In the genomic region with DNA sequence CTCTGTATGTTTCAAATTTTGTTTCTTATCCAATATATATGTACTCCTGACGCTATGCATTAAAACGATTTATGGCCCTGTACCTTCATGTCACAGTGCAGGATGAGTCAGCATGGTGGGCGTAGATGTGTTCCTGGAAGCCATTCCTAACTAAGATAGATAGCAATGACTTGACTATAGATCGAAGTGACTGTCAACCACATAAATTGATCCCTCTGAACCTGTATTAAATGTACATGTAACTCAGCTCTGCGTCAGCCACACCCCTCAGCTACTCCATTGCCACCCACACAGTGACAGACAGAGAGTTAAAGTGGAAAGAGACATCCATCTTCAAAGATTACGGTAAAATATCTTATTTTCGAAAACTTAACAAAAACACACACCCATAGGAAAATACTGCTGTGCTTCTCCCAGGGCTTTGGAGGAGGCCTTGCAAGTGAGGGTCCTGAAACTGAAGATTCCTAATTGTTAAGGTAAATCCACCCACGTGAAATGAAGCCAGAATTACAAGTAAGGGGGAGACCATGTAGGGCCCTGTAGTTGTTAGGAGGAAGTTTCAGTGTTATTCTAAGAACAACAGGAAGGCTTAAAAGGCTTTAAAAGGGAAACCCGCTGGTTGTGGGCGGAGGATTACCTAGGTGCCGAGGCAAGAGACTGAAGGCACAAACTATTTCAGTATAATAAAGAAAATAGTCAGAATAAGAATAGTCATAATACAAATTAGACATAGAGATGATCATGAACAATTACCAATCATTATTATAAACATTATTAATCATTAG, we compare ENCODE assay signal across 16 cellular contexts. TPM values are rescaled to one million over a fixed set of nuclear protein-coding genes. Genes with fewer than 3 reads are reported as not detected.
DNase-seq lines count a peak whose midpoint lies in the region; ATAC-seq and TF ChIP-seq lines count a peak whose summit lies in the region.
"Had no signal": no experiment of that assay in that cellular context is flagged by ENCODE, and none has a peak within 500 bp of the region (broad histone marks: within the 10 kb centered on the region; RNA-seq: fewer than 3 reads in every experiment).

No MANE protein-coding gene starts in this region.

- peaks cover 30% of the 10 kb centered on the region for H3K27me3 Mint-ChIP-seq in activated CD8-positive, alpha-beta memory T cell treated with anti-CD3 and anti-CD28 coated beads, Interleukin-2, amount 10 ng/mL, durations not matched to agents 7 days and 5 days
- H3K27me3 Mint-ChIP-seq in activated CD4-positive, alpha-beta memory T cell treated with anti-CD3 and anti-CD28 coated beads for 36 hours: no peaks in the 10 kb centered on the region
- H3K27me3 Mint-ChIP-seq in CD14-positive monocyte (ENCODE audit: low read depth in 3 of 3): peaks cover 9 to 23% (median 10%) of the 10 kb centered on the region in 3 donors

- peak; percentile 55 for DNase-seq in activated CD8-positive, alpha-beta memory T cell treated with anti-CD3 and anti-CD28 coated beads, Interleukin-2, amount 10 ng/mL, durations not matched to agents 7 days and 5 days
- DNase-seq in activated CD8-positive, alpha-beta memory T cell treated with anti-CD3 and anti-CD28 coated beads, Interleukin-2, amount 50 U/mL, for 4 hours: no peak
- peak; percentile 87 for DNase-seq in activated CD4-positive, alpha-beta memory T cell treated with anti-CD3 and anti-CD28 coated beads for 36 hours
- DNase-seq in erythroblast (lab: John Stamatoyannopoulos, UW) (peak; percentile 63 to 71), CD14-positive monocyte (ENCODE audit: low spot score) (no peak), cerebellar nuclear complex (lab: John Stamatoyannopoulos, UW) (no peak), lower leg skin (ENCODE audit: low spot score in 2 of 2) (no peak)
- no peak for DNase-seq in stimulated activated effector memory CD8-positive, alpha-beta T cell treated with anti-CD3 and anti-CD28 coated beads, Interleukin-12 subunit alpha, Interleukin-12 subunit beta, amount 100 ng/mL, for 72 hours (ENCODE audit: low spot score in 2 of 2)
- DNase-seq: DMS79, NCI-H2029 treated with DMSO at 0.1 percent for 48 hours, occipital lobe had no signal

- CTCF ChIA-PET in activated CD8-positive, alpha-beta memory T cell treated with anti-CD3 and anti-CD28 coated beads, Interleukin-2, amount 10 ng/mL, durations not matched to agents 7 days and 5 days (lab: Charles Lee): interaction anchor here (0.6 to 1.5 kb wide), 4 partner anchors 11 to 397 kb away, joined by 3 read pairs; partner anchors contain the start of genes C20orf202, FAM110A and RAD21L1
- CTCF ChIA-PET in activated CD4-positive, alpha-beta memory T cell treated with anti-CD3 and anti-CD28 coated beads for 36 hours (lab: Charles Lee): interaction anchor here (1.7 to 2.9 kb wide), 3 partner anchors 12 to 398 kb away, joined by 4 to 19 read pairs (median 5); no protein-coding TSS in a partner anchor

- no peak for TF ChIP-seq POLR2A in erythroblast (IDR thresholded peaks at IDR 0.05; ENCODE audit: low read length)
- TF ChIP-seq POLR2A in lower leg skin (IDR thresholded peaks at IDR 0.05): no peak

- H3K4me1 Mint-ChIP-seq in activated CD8-positive, alpha-beta memory T cell treated with anti-CD3 and anti-CD28 coated beads, Interleukin-2, amount 10 ng/mL, durations not matched to agents 7 days and 5 days: peaks cover 31% of the 10 kb centered on the region
- H3K4me1 Mint-ChIP-seq in activated CD4-positive, alpha-beta memory T cell treated with anti-CD3 and anti-CD28 coated beads for 36 hours (ENCODE audit: low read depth): peaks cover 33% of the 10 kb centered on the region
- H3K4me1 Mint-ChIP-seq in stimulated activated effector memory CD8-positive, alpha-beta T cell treated with anti-CD3 and anti-CD28 coated beads, Interleukin-12 subunit alpha, Interleukin-12 subunit beta, amount 100 ng/mL, for 72 hours: peaks cover 14% of the 10 kb centered on the region
- H3K4me1 Mint-ChIP-seq in CD14-positive monocyte: peaks cover 3% of the 10 kb centered on the region

- H3K27ac Mint-ChIP-seq in activated CD8-positive, alpha-beta memory T cell treated with anti-CD3 and anti-CD28 coated beads, Interleukin-2, amount 10 ng/mL, durations not matched to agents 7 days and 5 days: peak overlapping the region; percentile 81
- peak overlapping the region; percentile 84 for H3K27ac Mint-ChIP-seq in activated CD4-positive, alpha-beta memory T cell treated with anti-CD3 and anti-CD28 coated beads for 36 hours
- H3K27ac Mint-ChIP-seq in stimulated activated effector memory CD8-positive, alpha-beta T cell treated with anti-CD3 and anti-CD28 coated beads, Interleukin-12 subunit alpha, Interleukin-12 subunit beta, amount 100 ng/mL, for 72 hours: no peak overlapping the region
- H3K27ac Mint-ChIP-seq in CD14-positive monocyte: no peak overlapping the region

- ATAC-seq in activated CD8-positive, alpha-beta memory T cell treated with anti-CD3 and anti-CD28 coated beads, Interleukin-2, amount 10 ng/mL, durations not matched to agents 7 days and 5 days: peak; percentile 48
- peak; percentile 82 for ATAC-seq in stimulated activated effector memory CD8-positive, alpha-beta T cell treated with anti-CD3 and anti-CD28 coated beads, Interleukin-12 subunit alpha, Interleukin-12 subunit beta, amount 100 ng/mL, for 72 hours
- ATAC-seq: A549, SK-N-SH treated with all-trans-retinoic acid at 6 μM for 48 hours had no signal

- TF ChIP-seq CTCF in CD14-positive monocyte (IDR thresholded peaks at IDR 0.05) (no peak), lower leg skin (IDR thresholded peaks at IDR 0.05) (no peak)

- no peaks in the 10 kb centered on the region for H3K36me3 Mint-ChIP-seq in activated CD8-positive, alpha-beta memory T cell treated with anti-CD3 and anti-CD28 coated beads, Interleukin-2, amount 10 ng/mL, durations not matched to agents 7 days and 5 days
- no peaks in the 10 kb centered on the region for H3K36me3 Mint-ChIP-seq in activated CD4-positive, alpha-beta memory T cell treated with anti-CD3 and anti-CD28 coated beads for 36 hours
- H3K36me3 Mint-ChIP-seq in stimulated activated effector memory CD8-positive, alpha-beta T cell treated with anti-CD3 and anti-CD28 coated beads, Interleukin-12 subunit alpha, Interleukin-12 subunit beta, amount 100 ng/mL, for 72 hours: no peaks in the 10 kb centered on the region
- no peaks in the 10 kb centered on the region for H3K36me3 Mint-ChIP-seq in CD14-positive monocyte
- H3K36me3 Mint-ChIP-seq: IgD-negative memory B cell had no signal

- no peaks in the 10 kb centered on the region for H3K9me3 Mint-ChIP-seq in activated CD8-positive, alpha-beta memory T cell treated with anti-CD3 and anti-CD28 coated beads, Interleukin-2, amount 10 ng/mL, durations not matched to agents 7 days and 5 days (ENCODE audit: low read depth)
- no peaks in the 10 kb centered on the region for H3K9me3 Mint-ChIP-seq in activated CD4-positive, alpha-beta memory T cell treated with anti-CD3 and anti-CD28 coated beads for 36 hours
- H3K9me3 Mint-ChIP-seq in stimulated activated effector memory CD8-positive, alpha-beta T cell treated with anti-CD3 and anti-CD28 coated beads, Interleukin-12 subunit alpha, Interleukin-12 subunit beta, amount 100 ng/mL, for 72 hours: no peaks in the 10 kb centered on the region
- H3K9me3 Mint-ChIP-seq in CD14-positive monocyte: no peaks in the 10 kb centered on the region

- peak overlapping the region; percentile 16 for H3K4me3 Mint-ChIP-seq in activated CD8-positive, alpha-beta memory T cell treated with anti-CD3 and anti-CD28 coated beads, Interleukin-2, amount 10 ng/mL, durations not matched to agents 7 days and 5 days
- peak overlapping the region; percentile 54 for H3K4me3 Mint-ChIP-seq in activated CD4-positive, alpha-beta memory T cell treated with anti-CD3 and anti-CD28 coated beads for 36 hours
- H3K4me3 Mint-ChIP-seq in stimulated activated effector memory CD8-positive, alpha-beta T cell treated with anti-CD3 and anti-CD28 coated beads, Interleukin-12 subunit alpha, Interleukin-12 subunit beta, amount 100 ng/mL, for 72 hours: peak overlapping the region; percentile 8
- H3K4me3 Mint-ChIP-seq in CD14-positive monocyte: no peak overlapping the region
- H3K4me3 Mint-ChIP-seq: IgD-negative memory B cell had no signal

- H3K4me3 ChIP-seq in lower leg skin (ENCODE audit: low read depth, poor library complexity, severe bottlenecking): no peak overlapping the region
- H3K4me3 ChIP-seq: A549 had no signal

- POLR2A ChIA-PET in activated CD4-positive, alpha-beta memory T cell treated with anti-CD3 and anti-CD28 coated beads for 36 hours (lab: Charles Lee): no interaction called here

- 65 to 66% methylated on average over 11 of the region's 11 CpGs for WGBS in lower leg skin, 2 donors

- intact Hi-C loops in activated CD4-positive, alpha-beta memory T cell treated with anti-CD3 and anti-CD28 coated beads for 36 hours (cut with micrococcal nuclease): loop anchor here (2.0 to 10.0 kb wide), 3 partner anchors 89 to 243 kb away; partner anchors contain the start of gene FKBP1A
- intact Hi-C loops in CD14-positive monocyte (cut with micrococcal nuclease) (no loop called here), lower leg skin (cut with DNase I; ENCODE audit: low total_unique reads) (no loop called here)

RNA-seq across cellular contexts. Expression of gene RAD21L1, which starts 10.3 kb away (rescaled TPM):
- under 1 TPM in 1 of 2 experiments, not detected in 1; 0.67 TPM for total RNA-seq in activated CD8-positive, alpha-beta memory T cell treated with anti-CD3 and anti-CD28 coated beads, Interleukin-2, amount 10 ng/mL, durations not matched to agents 7 days and 5 days
- not detected for total RNA-seq in activated CD4-positive, alpha-beta memory T cell treated with anti-CD3 and anti-CD28 coated beads for 36 hours
- not detected for polyA plus RNA-seq in CD14-positive monocyte
- total RNA-seq in lower leg skin: under 1 TPM in 1 of 4 donors, not detected in 3; 0.38 TPM
- total RNA-seq: occipital lobe, ureter had no signal
- polyA plus RNA-seq: A549, esophagus, IgD-negative memory B cell had no signal

RNA-seq across cellular contexts. Expression of gene C20orf202, which starts 12.3 kb away (rescaled TPM):
- total RNA-seq in activated CD8-positive, alpha-beta memory T cell treated with anti-CD3 and anti-CD28 coated beads, Interleukin-2, amount 10 ng/mL, durations not matched to agents 7 days and 5 days: not detected
- not detected for total RNA-seq in activated CD4-positive, alpha-beta memory T cell treated with anti-CD3 and anti-CD28 coated beads for 36 hours
- polyA plus RNA-seq in CD14-positive monocyte: not detected
- 1 to 10 TPM in 1 of 4 donors, under 1 TPM in 2, not detected in 1; 0.49 to 1.4 (median 0.52) TPM for total RNA-seq in lower leg skin
- polyA plus RNA-seq: IgD-negative memory B cell had no signal

RNA-seq across cellular contexts. Expression of gene TMEM74B, which starts 30.8 kb away (rescaled TPM):
- under 1 TPM; 0.45 to 0.55 TPM for total RNA-seq in activated CD8-positive, alpha-beta memory T cell treated with anti-CD3 and anti-CD28 coated beads, Interleukin-2, amount 10 ng/mL, durations not matched to agents 7 days and 5 days
- total RNA-seq in activated CD4-positive, alpha-beta memory T cell treated with anti-CD3 and anti-CD28 coated beads for 36 hours: 1 to 10 TPM in 1 of 2 experiments, under 1 TPM in 1; 0.63 to 1.3 TPM
- not detected for polyA plus RNA-seq in CD14-positive monocyte
- 10 to 100 TPM in 1 of 4 donors, 1 to 10 TPM in 3; 4.1 to 11.6 (median 7.3) TPM for total RNA-seq in lower leg skin

RNA-seq across cellular contexts. Expression of gene SNPH, which starts 50.5 kb away (rescaled TPM):
- 1 to 10 TPM; 3.6 to 4.2 TPM for total RNA-seq in activated CD8-positive, alpha-beta memory T cell treated with anti-CD3 and anti-CD28 coated beads, Interleukin-2, amount 10 ng/mL, durations not matched to agents 7 days and 5 days
- total RNA-seq in activated CD4-positive, alpha-beta memory T cell treated with anti-CD3 and anti-CD28 coated beads for 36 hours: 1 to 10 TPM; 3.4 to 4.3 TPM
- under 1 TPM in 1 of 2 donors, not detected in 1; 0.10 TPM for polyA plus RNA-seq in CD14-positive monocyte
- total RNA-seq in lower leg skin: 1 to 10 TPM in 3 of 4 donors, under 1 TPM in 1; 0.25 to 2.8 (median 2.1) TPM

Comparison
In these comparisons a context has a peak if more than half of its experiments do, and no peak if none do; other contexts are left out.
1. DNase-seq: peak in activated CD8-positive, alpha-beta memory T cell treated with anti-CD3 and anti-CD28 coated beads, Interleukin-2, amount 10 ng/mL, durations not matched to agents 7 days and 5 days (single experiment), activated CD4-positive, alpha-beta memory T cell treated with anti-CD3 and anti-CD28 coated beads for 36 hours (single experiment) and erythroblast (2 of 2); none in activated CD8-positive, alpha-beta memory T cell treated with anti-CD3 and anti-CD28 coated beads, Interleukin-2, amount 50 U/mL, for 4 hours (single experiment), stimulated activated effector memory CD8-positive, alpha-beta T cell treated with anti-CD3 and anti-CD28 coated beads, Interleukin-12 subunit alpha, Interleukin-12 subunit beta, amount 100 ng/mL, for 72 hours (0 of 2), CD14-positive monocyte (single experiment), cerebellar nuclear complex (0 of 2) and lower leg skin (0 of 2).
2. H3K27ac Mint-ChIP-seq: peak in activated CD8-positive, alpha-beta memory T cell treated with anti-CD3 and anti-CD28 coated beads, Interleukin-2, amount 10 ng/mL, durations not matched to agents 7 days and 5 days (single experiment) and activated CD4-positive, alpha-beta memory T cell treated with anti-CD3 and anti-CD28 coated beads for 36 hours (single experiment); none in stimulated activated effector memory CD8-positive, alpha-beta T cell treated with anti-CD3 and anti-CD28 coated beads, Interleukin-12 subunit alpha, Interleukin-12 subunit beta, amount 100 ng/mL, for 72 hours (single experiment) and CD14-positive monocyte (0 of 7).
3. H3K4me3 Mint-ChIP-seq: peak in activated CD8-positive, alpha-beta memory T cell treated with anti-CD3 and anti-CD28 coated beads, Interleukin-2, amount 10 ng/mL, durations not matched to agents 7 days and 5 days (single experiment), activated CD4-positive, alpha-beta memory T cell treated with anti-CD3 and anti-CD28 coated beads for 36 hours (single experiment) and stimulated activated effector memory CD8-positive, alpha-beta T cell treated with anti-CD3 and anti-CD28 coated beads, Interleukin-12 subunit alpha, Interleukin-12 subunit beta, amount 100 ng/mL, for 72 hours (single experiment); none in CD14-positive monocyte (0 of 2).